ENCODE assay signal across 8 cellular contexts in genomic region chr6:36130672-36131516, GRCh38. TPM values are rescaled to one million over a fixed set of nuclear protein-coding genes. Genes with fewer than 3 reads are reported as not detected.
DNase-seq lines count a peak whose midpoint lies in the region; ATAC-seq and TF ChIP-seq lines count a peak whose summit lies in the region.

No MANE protein-coding gene starts in this region.

- peak; percentile 74 for DNase-seq in HK-2 (ENCODE audit: unreplicated experiment)
- DNase-seq in activated CD4-positive, CD25-positive, alpha-beta regulatory T cell treated with anti-CD3 and anti-CD28 coated beads, Interleukin-2, amount 50 U/mL, for 16 hours (ENCODE audit: low read depth, low spot score) = peak; percentile 34
- DNase-seq in dermis blood vessel endothelial cell = peak; percentile 28
- DNase-seq in stimulated activated naive CD8-positive, alpha-beta T cell treated with anti-CD3 and anti-CD28 coated beads, Interleukin-15, amount 100 ng/mL, for 72 hours = peak; percentile 69 to 87
- DNase-seq in AML-193 (lab: John Stamatoyannopoulos, UW) = no peak
- DNase-seq in C1 segment of cervical spinal cord (lab: John Stamatoyannopoulos, UW) = no peak

- peaks cover 62% of the 10 kb centered on the region for H3K4me1 Mint-ChIP-seq in stimulated activated naive CD8-positive, alpha-beta T cell treated with anti-CD3 and anti-CD28 coated beads, Interleukin-15, amount 100 ng/mL, for 72 hours

- H3K27me3 Mint-ChIP-seq in stimulated activated naive CD8-positive, alpha-beta T cell treated with anti-CD3 and anti-CD28 coated beads, Interleukin-15, amount 100 ng/mL, for 72 hours = no peaks in the 10 kb centered on the region

- H3K4me1 ChIP-seq in mononuclear cell (ENCODE audit: insufficient read depth, low read length) = peaks cover 68% of the 10 kb centered on the region

- no peak for TF ChIP-seq CTCF in GM12875 (IDR thresholded peaks at IDR 0.05; ENCODE audit: borderline replicate concordance, insufficient read depth, low read depth, low read length)

- H3K9me3 Mint-ChIP-seq in stimulated activated naive CD8-positive, alpha-beta T cell treated with anti-CD3 and anti-CD28 coated beads, Interleukin-15, amount 100 ng/mL, for 72 hours = no peaks in the 10 kb centered on the region

- H3K27ac Mint-ChIP-seq in stimulated activated naive CD8-positive, alpha-beta T cell treated with anti-CD3 and anti-CD28 coated beads, Interleukin-15, amount 100 ng/mL, for 72 hours = peak overlapping the region; percentile 95

- H3K27me3 ChIP-seq in mononuclear cell (ENCODE audit: insufficient read depth, low read length) = no peaks in the 10 kb centered on the region

- peak overlapping the region; percentile 16 for H3K4me3 ChIP-seq in GM12875 (ENCODE audit: low read depth, low read length)
- peak overlapping the region; percentile 42 for H3K4me3 ChIP-seq in mononuclear cell (ENCODE audit: low read length)

- peak; percentile 82 for ATAC-seq in stimulated activated naive CD8-positive, alpha-beta T cell treated with anti-CD3 and anti-CD28 coated beads, Interleukin-15, amount 100 ng/mL, for 72 hours

- no peaks in the 10 kb centered on the region for H3K9me3 ChIP-seq in mononuclear cell (ENCODE audit: low read depth, low read length)

- H3K4me3 Mint-ChIP-seq in stimulated activated naive CD8-positive, alpha-beta T cell treated with anti-CD3 and anti-CD28 coated beads, Interleukin-15, amount 100 ng/mL, for 72 hours = peak overlapping the region; percentile 88 to 90

RNA-seq across cellular contexts. Expression of gene MAPK13, which starts 0.6 kb away (rescaled TPM):
- total RNA-seq in dermis blood vessel endothelial cell (5.6 and 8.9 TPM in 2 replicates), mononuclear cell (16.9 TPM)

Comparison
In these comparisons a context has a peak if more than half of its experiments do, and no peak if none do; other contexts are left out.
1. DNase-seq: peak in HK-2 (single experiment), activated CD4-positive, CD25-positive, alpha-beta regulatory T cell treated with anti-CD3 and anti-CD28 coated beads, Interleukin-2, amount 50 U/mL, for 16 hours (single experiment), dermis blood vessel endothelial cell (single experiment) and stimulated activated naive CD8-positive, alpha-beta T cell treated with anti-CD3 and anti-CD28 coated beads, Interleukin-15, amount 100 ng/mL, for 72 hours (2 of 2); none in AML-193 (0 of 2) and C1 segment of cervical spinal cord (0 of 14).